ENCODE assay signal across 31 cellular contexts in genomic region chr10:37269554-37270256, GRCh38.
"Had no signal": no experiment of that assay in that cellular context is flagged by ENCODE, and none has a peak within 500 bp of the region (broad histone marks: within the 10 kb centered on the region; RNA-seq: fewer than 3 reads in every experiment).

No MANE protein-coding gene starts in this region.

- H3K36me3 ChIP-seq: adrenal gland, cardiac muscle cell, gastrocnemius medialis, stomach, tibial artery had no signal

- H3K27me3 Mint-ChIP-seq: activated CD4-positive, alpha-beta memory T cell treated with anti-CD3 and anti-CD28 coated beads for 36 hours; activated CD4-positive, alpha-beta T cell treated with anti-CD3 and anti-CD28 coated beads, Interleukin-2, amount 10 ng/mL, durations not matched to agents 24 days and 14 days; activated naive CD8-positive, alpha-beta T cell treated with anti-CD3 and anti-CD28 coated beads for 36 hours; brain; stimulated activated naive B cell treated with anti-CD40 and anti-IgM and Interleukin-4, amounts not matched to agents 10 μg/mL and 1 μg/mL and 100 μg/mL, for 72 hours had no signal

- H3K4me3 ChIP-seq: adrenal gland, cardiac muscle cell, coronary artery, dorsolateral prefrontal cortex, gastrocnemius medialis, hepatocyte, stomach, tibial artery had no signal

- H3K4me1 Mint-ChIP-seq: activated CD4-positive, alpha-beta T cell treated with anti-CD3 and anti-CD28 coated beads, Interleukin-2, amount 10 ng/mL, durations not matched to agents 24 days and 14 days; activated naive CD8-positive, alpha-beta T cell treated with anti-CD3 and anti-CD28 coated beads for 36 hours; brain; natural killer cell; stimulated activated naive B cell treated with anti-CD40 and anti-IgM and Interleukin-4, amounts not matched to agents 10 μg/mL and 1 μg/mL and 100 μg/mL, for 72 hours had no signal

- H3K36me3 Mint-ChIP-seq: activated CD4-positive, alpha-beta memory T cell treated with anti-CD3 and anti-CD28 coated beads for 36 hours; activated naive CD8-positive, alpha-beta T cell treated with anti-CD3 and anti-CD28 coated beads for 36 hours; brain; natural killer cell; stimulated activated naive B cell treated with anti-CD40 and anti-IgM and Interleukin-4, amounts not matched to agents 10 μg/mL and 1 μg/mL and 100 μg/mL, for 72 hours had no signal

- H3K4me1 ChIP-seq: adrenal gland, gastrocnemius medialis, stomach, tibial artery had no signal

- H3K9me3 ChIP-seq: adrenal gland, gastrocnemius medialis, tibial artery had no signal

- H3K4me3 Mint-ChIP-seq: activated CD4-positive, alpha-beta memory T cell treated with anti-CD3 and anti-CD28 coated beads for 36 hours; activated CD4-positive, alpha-beta T cell treated with anti-CD3 and anti-CD28 coated beads, Interleukin-2, amount 10 ng/mL, durations not matched to agents 24 days and 14 days; activated naive CD4-positive, alpha-beta T cell treated with anti-CD3 and anti-CD28 coated beads for 36 hours; activated naive CD8-positive, alpha-beta T cell treated with anti-CD3 and anti-CD28 coated beads for 36 hours; activated T-helper 1 cell treated with anti-CD3 and anti-CD28 coated beads, Interleukin-12 subunit alpha, Interleukin-12 subunit beta, Interleukin-2, Interleukin-4 antibody, amounts not matched to agents 30 ng/mL and 10 ng/mL and 1 ng/mL, durations not matched to agents 14 hours and 24 hours and 36 hours; brain; natural killer cell; stimulated activated naive B cell treated with anti-CD40 and anti-IgM and Interleukin-4, amounts not matched to agents 10 μg/mL and 1 μg/mL and 100 μg/mL, for 72 hours had no signal

- DNase-seq: activated CD4-positive, alpha-beta memory T cell treated with anti-CD3 and anti-CD28 coated beads for 36 hours; activated CD4-positive, alpha-beta T cell treated with anti-CD3 and anti-CD28 coated beads, Interleukin-2, amount 10 ng/mL, durations not matched to agents 24 days and 14 days; activated CD4-positive, CD25-positive, alpha-beta regulatory T cell treated with anti-CD3 and anti-CD28 coated beads, Interleukin-2, amount 50 U/mL, for 72 hours; activated CD8-positive, alpha-beta memory T cell treated with anti-CD3 and anti-CD28 coated beads, Interleukin-2, amount 50 U/mL, for 4 hours; activated effector memory CD4-positive, alpha-beta T cell treated with anti-CD3 and anti-CD28 coated beads, Interleukin-2, amount 50 U/mL, for 16 hours; activated naive CD4-positive, alpha-beta T cell treated with anti-CD3 and anti-CD28 coated beads for 36 hours; activated naive CD8-positive, alpha-beta T cell treated with anti-CD3 and anti-CD28 coated beads for 36 hours; activated T-cell treated with anti-CD3 and anti-CD28 coated beads, Interleukin-2, amount 50 U/mL, for 1 hour; adrenal gland; aorta; cerebellar nuclear complex; dorsolateral prefrontal cortex; effector memory CD4-positive, alpha-beta T cell; erythroblast; gastrocnemius medialis; islet precursor cell; left cardiac atrium; mesenchymal stem cell; natural killer cell; posterior cingulate gyrus; right cardiac atrium; stimulated activated CD4-positive, alpha-beta T cell treated with anti-CD3 and anti-CD28 coated beads, Interleukin-15, amount 100 ng/mL, for 24 hours; stimulated activated CD4-positive, alpha-beta T cell treated with anti-CD3 and anti-CD28 coated beads, Interleukin-2, amount 100 ng/mL, for 24 hours; stimulated activated naive B cell treated with anti-CD40 and anti-IgM and Interleukin-4, amounts not matched to agents 10 μg/mL and 1 μg/mL and 100 μg/mL, for 72 hours; stomach; tibial artery had no signal

- H3K27ac Mint-ChIP-seq: activated CD4-positive, alpha-beta memory T cell treated with anti-CD3 and anti-CD28 coated beads for 36 hours; activated CD4-positive, alpha-beta T cell treated with anti-CD3 and anti-CD28 coated beads, Interleukin-2, amount 10 ng/mL, durations not matched to agents 24 days and 14 days; activated naive CD4-positive, alpha-beta T cell treated with anti-CD3 and anti-CD28 coated beads for 36 hours; activated naive CD8-positive, alpha-beta T cell treated with anti-CD3 and anti-CD28 coated beads for 36 hours; activated T-helper 1 cell treated with anti-CD3 and anti-CD28 coated beads, Interleukin-12 subunit alpha, Interleukin-12 subunit beta, Interleukin-2, Interleukin-4 antibody, amounts not matched to agents 30 ng/mL and 10 ng/mL and 1 ng/mL, durations not matched to agents 14 hours and 24 hours and 36 hours; brain; natural killer cell; stimulated activated naive B cell treated with anti-CD40 and anti-IgM and Interleukin-4, amounts not matched to agents 10 μg/mL and 1 μg/mL and 100 μg/mL, for 72 hours had no signal

- H3K27ac ChIP-seq: adrenal gland, cardiac muscle cell, coronary artery, dorsolateral prefrontal cortex, gastrocnemius medialis, hepatocyte, stomach, tibial artery had no signal

- H3K27me3 ChIP-seq: adrenal gland, cardiac muscle cell, gastrocnemius medialis, hepatocyte, stomach, tibial artery had no signal

- ATAC-seq: gastrocnemius medialis; left cardiac atrium; natural killer cell; right cardiac atrium; stimulated activated naive B cell treated with anti-CD40 and anti-IgM and Interleukin-4, amounts not matched to agents 10 μg/mL and 1 μg/mL and 100 μg/mL, for 72 hours had no signal

- H3K9me3 Mint-ChIP-seq: activated CD4-positive, alpha-beta T cell treated with anti-CD3 and anti-CD28 coated beads, Interleukin-2, amount 10 ng/mL, durations not matched to agents 24 days and 14 days; activated naive CD4-positive, alpha-beta T cell treated with anti-CD3 and anti-CD28 coated beads for 36 hours had no signal
